In genomic region chr1:223721658-223722606, GRCh38 we compare ENCODE assay signal across 1 cellular context.
A peak's percentile ranks its signal among the peaks of the same experiment; 100 is the strongest.
TF ChIP-seq lines count a peak whose summit lies in the region.

No MANE protein-coding gene starts in this region.

TF ChIP-seq in HEK293, 187 proteins besides CTCF, POLR2A, EP300 and RAD21 (continued from another document):
- TF ChIP-seq RBAK (tag by site-specific recombination; IDR thresholded peaks at IDR 0.05), result no peak
- TF ChIP-seq ZNF513 (tag by site-specific recombination; IDR thresholded peaks at IDR 0.05), result peak; percentile 36; the same call in 1 of the 2 replicates
- TF ChIP-seq ZNF121 (tag by site-specific recombination; IDR thresholded peaks at IDR 0.05), result peak; percentile 100
